In the genomic region with DNA sequence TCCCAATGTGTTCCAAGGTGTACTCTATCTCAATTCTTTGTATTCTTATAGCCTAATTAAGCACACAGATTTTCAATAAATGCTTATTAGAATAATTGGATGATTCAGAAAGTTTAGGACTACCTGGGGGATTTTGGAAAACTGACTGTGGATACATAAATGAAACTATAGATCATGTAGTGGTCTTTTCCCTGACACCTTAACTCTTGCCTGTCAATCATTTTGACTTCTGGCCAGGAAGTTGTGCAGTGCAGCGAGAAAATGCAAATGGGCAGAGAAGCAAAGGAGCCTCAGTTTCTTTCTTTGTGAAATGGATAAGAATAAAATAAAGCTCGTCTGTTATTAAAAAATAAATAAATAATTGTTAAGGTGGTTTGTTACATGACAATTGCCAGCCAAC, we compare ENCODE assay signal across 39 cellular contexts. TPM values are rescaled to one million over a fixed set of nuclear protein-coding genes. Genes with fewer than 3 reads are reported as not detected.
"Had no signal": no experiment of that assay in that cellular context is flagged by ENCODE, and none has a peak within 500 bp of the region (broad histone marks: within the 10 kb centered on the region; RNA-seq: fewer than 3 reads in every experiment).

No MANE protein-coding gene starts in this region.

- H3K4me1 ChIP-seq: ascending aorta had no signal

- H3K27me3 ChIP-seq: ascending aorta, cardiac muscle cell had no signal

- H3K9me3 ChIP-seq: ascending aorta had no signal

- H3K36me3 ChIP-seq: ascending aorta, cardiac muscle cell had no signal

- H3K27me3 Mint-ChIP-seq: activated B cell treated with CpG ODN at 0.5 μM for 24 hours; activated CD8-positive, alpha-beta T cell treated with anti-CD3 and anti-CD28 coated beads for 36 hours; activated naive CD8-positive, alpha-beta T cell; activated naive CD8-positive, alpha-beta T cell treated with anti-CD3 and anti-CD28 coated beads, Interleukin-2, amount 50 U/mL, for 24 hours; activated T-helper 17 cell treated with anti-CD3 and anti-CD28 coated beads, Interleukin-2, amount 50 U/mL, for 72 hours; brain had no signal

- H3K4me3 ChIP-seq: ascending aorta, cardiac muscle cell had no signal

- H3K9me3 Mint-ChIP-seq: activated B cell treated with CpG ODN at 0.5 μM for 24 hours; activated CD4-positive, alpha-beta T cell treated with anti-CD3 and anti-CD28 coated beads, Interleukin-2, amount 10 ng/mL, durations not matched to agents 24 days and 14 days; activated CD8-positive, alpha-beta T cell treated with anti-CD3 and anti-CD28 coated beads for 36 hours; activated naive CD4-positive, alpha-beta T cell treated with anti-CD3 and anti-CD28 coated beads, Interleukin-2, amount 10 ng/mL, durations not matched to agents 7 days and 5 days; activated naive CD8-positive, alpha-beta T cell treated with anti-CD3 and anti-CD28 coated beads, Interleukin-2, amount 10 ng/mL, durations not matched to agents 7 days and 5 days; activated naive CD8-positive, alpha-beta T cell treated with anti-CD3 and anti-CD28 coated beads, Interleukin-2, amount 50 U/mL, for 24 hours; activated T-cell treated with anti-CD3 and anti-CD28 coated beads, Interleukin-2, amount 50 U/mL, for 72 hours; activated T-helper 1 cell treated with anti-CD3 and anti-CD28 coated beads, Interleukin-12 subunit alpha, Interleukin-12 subunit beta, Interleukin-2, Interleukin-4 antibody, amounts not matched to agents 30 ng/mL and 10 ng/mL and 1 ng/mL, durations not matched to agents 14 hours and 24 hours and 36 hours; activated T-helper 17 cell treated with anti-CD3 and anti-CD28 coated beads, Interleukin-2, amount 50 U/mL, for 72 hours; central memory CD8-positive, alpha-beta T cell; T-helper 1 cell treated with Interleukin-12 subunit alpha and Interleukin-12 subunit beta and Interleukin-4 antibody, amounts not matched to agents 30 μg/mL and 1 μg/mL, for 36 hours; T-helper 2 cell treated with Interferon-gamma antibody and Interleukin-4, amounts not matched to agents 5 μg/mL and 100 μg/mL, for 36 hours had no signal

- ATAC-seq: activated CD8-positive, alpha-beta T cell treated with anti-CD3 and anti-CD28 coated beads for 36 hours; activated naive CD8-positive, alpha-beta T cell treated with anti-CD3 and anti-CD28 coated beads, Interleukin-2, amount 50 U/mL, for 24 hours; activated T-cell treated with anti-CD3 and anti-CD28 coated beads, Interleukin-2, amount 50 U/mL, for 4 hours; activated T-cell treated with anti-CD3 and anti-CD28 coated beads, Interleukin-2, amount 50 U/mL, for 72 hours; activated T-helper 17 cell treated with anti-CD3 and anti-CD28 coated beads, Interleukin-2, amount 50 U/mL, for 72 hours had no signal

- H3K27ac ChIP-seq: ascending aorta, cardiac muscle cell, VCaP had no signal

- H3K4me3 Mint-ChIP-seq: activated B cell treated with CpG ODN at 0.5 μM for 24 hours; activated CD4-positive, alpha-beta memory T cell treated with anti-CD3 and anti-CD28 coated beads for 36 hours; activated CD4-positive, alpha-beta T cell treated with anti-CD3 and anti-CD28 coated beads, Interleukin-2, amount 10 ng/mL, durations not matched to agents 24 days and 14 days; activated CD8-positive, alpha-beta T cell treated with anti-CD3 and anti-CD28 coated beads for 36 hours; activated naive CD4-positive, alpha-beta T cell treated with anti-CD3 and anti-CD28 coated beads, Interleukin-2, amount 10 ng/mL, durations not matched to agents 7 days and 5 days; activated naive CD4-positive, alpha-beta T cell treated with anti-CD3 and anti-CD28 coated beads, Interleukin-2, amount 50 U/mL, for 24 hours; activated naive CD8-positive, alpha-beta T cell; activated naive CD8-positive, alpha-beta T cell treated with anti-CD3 and anti-CD28 coated beads, Interleukin-2, amount 10 ng/mL, durations not matched to agents 7 days and 5 days; activated naive CD8-positive, alpha-beta T cell treated with anti-CD3 and anti-CD28 coated beads, Interleukin-2, amount 50 U/mL, for 24 hours; activated T-cell treated with anti-CD3 and anti-CD28 coated beads, Interleukin-2, amount 50 U/mL, for 4 hours; activated T-cell treated with anti-CD3 and anti-CD28 coated beads, Interleukin-2, amount 50 U/mL, for 72 hours; activated T-helper 1 cell treated with anti-CD3 and anti-CD28 coated beads, Interleukin-12 subunit alpha, Interleukin-12 subunit beta, Interleukin-2, Interleukin-4 antibody, amounts not matched to agents 30 ng/mL and 10 ng/mL and 1 ng/mL, durations not matched to agents 14 hours and 24 hours and 36 hours; activated T-helper 17 cell treated with anti-CD3 and anti-CD28 coated beads, Interleukin-2, amount 50 U/mL, for 72 hours; brain; central memory CD8-positive, alpha-beta T cell; T-helper 1 cell treated with Interleukin-12 subunit alpha and Interleukin-12 subunit beta and Interleukin-4 antibody, amounts not matched to agents 30 μg/mL and 1 μg/mL, for 36 hours; T-helper 2 cell treated with Interferon-gamma antibody and Interleukin-4, amounts not matched to agents 5 μg/mL and 100 μg/mL, for 36 hours had no signal

- H3K4me1 Mint-ChIP-seq: activated B cell treated with CpG ODN at 0.5 μM for 24 hours; activated CD4-positive, alpha-beta T cell treated with anti-CD3 and anti-CD28 coated beads, Interleukin-2, amount 10 ng/mL, durations not matched to agents 24 days and 14 days; activated naive CD4-positive, alpha-beta T cell treated with anti-CD3 and anti-CD28 coated beads, Interleukin-2, amount 10 ng/mL, durations not matched to agents 7 days and 5 days; activated naive CD4-positive, alpha-beta T cell treated with anti-CD3 and anti-CD28 coated beads, Interleukin-2, amount 50 U/mL, for 24 hours; activated naive CD8-positive, alpha-beta T cell treated with anti-CD3 and anti-CD28 coated beads, Interleukin-2, amount 10 ng/mL, durations not matched to agents 7 days and 5 days; activated naive CD8-positive, alpha-beta T cell treated with anti-CD3 and anti-CD28 coated beads, Interleukin-2, amount 50 U/mL, for 24 hours; activated T-helper 17 cell treated with anti-CD3 and anti-CD28 coated beads, Interleukin-2, amount 50 U/mL, for 72 hours; central memory CD8-positive, alpha-beta T cell had no signal

- DNase-seq: activated B cell treated with CpG ODN at 0.5 μM for 24 hours; activated CD4-positive, alpha-beta memory T cell treated with anti-CD3 and anti-CD28 coated beads for 36 hours; activated CD4-positive, alpha-beta T cell treated with anti-CD3 and anti-CD28 coated beads for 4 hours; activated CD4-positive, alpha-beta T cell treated with anti-CD3 and anti-CD28 coated beads, Interleukin-2, amount 10 ng/mL, durations not matched to agents 24 days and 14 days; activated CD4-positive, alpha-beta T cell treated with anti-CD3 and anti-CD28 coated beads, Interleukin-2, amount 50 U/mL, for 1 hour; activated CD4-positive, alpha-beta T cell treated with anti-CD3 and anti-CD28 coated beads, Interleukin-2, amount 50 U/mL, for 4 hours; activated CD4-positive, CD25-positive, alpha-beta regulatory T cell treated with anti-CD3 and anti-CD28 coated beads, Interleukin-2, amount 50 U/mL, for 72 hours; activated CD8-positive, alpha-beta memory T cell treated with anti-CD3 and anti-CD28 coated beads, Interleukin-2, amount 50 U/mL, for 4 hours; activated CD8-positive, alpha-beta T cell treated with anti-CD3 and anti-CD28 coated beads for 36 hours; activated effector memory CD4-positive, alpha-beta T cell treated with anti-CD3 and anti-CD28 coated beads, Interleukin-2, amount 50 U/mL, for 16 hours; activated naive CD4-positive, alpha-beta T cell treated with anti-CD3 and anti-CD28 coated beads, Interleukin-2, amount 10 ng/mL, durations not matched to agents 7 days and 5 days; activated naive CD4-positive, alpha-beta T cell treated with Interleukin-2 at 50 U/mL for 16 hours; activated naive CD8-positive, alpha-beta T cell treated with anti-CD3 and anti-CD28 coated beads, Interleukin-2, amount 10 ng/mL, durations not matched to agents 7 days and 5 days; activated naive CD8-positive, alpha-beta T cell treated with anti-CD3 and anti-CD28 coated beads, Interleukin-2, amount 50 U/mL, for 24 hours; activated T-cell treated with anti-CD3 and anti-CD28 coated beads for 4 hours; activated T-cell treated with anti-CD3 and anti-CD28 coated beads, Interleukin-2, amount 50 U/mL, for 1 hour; activated T-cell treated with anti-CD3 and anti-CD28 coated beads, Interleukin-2, amount 50 U/mL, for 4 hours; activated T-cell treated with anti-CD3 and anti-CD28 coated beads, Interleukin-2, amount 50 U/mL, for 72 hours; amygdala; anterior cingulate cortex; caudate nucleus; cerebellar nuclear complex; T-helper 2 cell; T-helper 9 cell had no signal

- H3K36me3 Mint-ChIP-seq: activated CD4-positive, alpha-beta memory T cell treated with anti-CD3 and anti-CD28 coated beads for 36 hours; activated naive CD4-positive, alpha-beta T cell treated with anti-CD3 and anti-CD28 coated beads, Interleukin-2, amount 10 ng/mL, durations not matched to agents 7 days and 5 days; activated naive CD8-positive, alpha-beta T cell; activated naive CD8-positive, alpha-beta T cell treated with anti-CD3 and anti-CD28 coated beads, Interleukin-2, amount 10 ng/mL, durations not matched to agents 7 days and 5 days; brain had no signal

- H3K27ac Mint-ChIP-seq: activated B cell treated with CpG ODN at 0.5 μM for 24 hours; activated CD4-positive, alpha-beta memory T cell treated with anti-CD3 and anti-CD28 coated beads for 36 hours; activated CD4-positive, alpha-beta T cell treated with anti-CD3 and anti-CD28 coated beads, Interleukin-2, amount 10 ng/mL, durations not matched to agents 24 days and 14 days; activated CD8-positive, alpha-beta T cell treated with anti-CD3 and anti-CD28 coated beads for 36 hours; activated naive CD4-positive, alpha-beta T cell treated with anti-CD3 and anti-CD28 coated beads, Interleukin-2, amount 10 ng/mL, durations not matched to agents 7 days and 5 days; activated naive CD4-positive, alpha-beta T cell treated with anti-CD3 and anti-CD28 coated beads, Interleukin-2, amount 50 U/mL, for 24 hours; activated naive CD8-positive, alpha-beta T cell; activated naive CD8-positive, alpha-beta T cell treated with anti-CD3 and anti-CD28 coated beads, Interleukin-2, amount 10 ng/mL, durations not matched to agents 7 days and 5 days; activated naive CD8-positive, alpha-beta T cell treated with anti-CD3 and anti-CD28 coated beads, Interleukin-2, amount 50 U/mL, for 24 hours; activated T-cell treated with anti-CD3 and anti-CD28 coated beads, Interleukin-2, amount 50 U/mL, for 72 hours; activated T-helper 1 cell treated with anti-CD3 and anti-CD28 coated beads, Interleukin-12 subunit alpha, Interleukin-12 subunit beta, Interleukin-2, Interleukin-4 antibody, amounts not matched to agents 30 ng/mL and 10 ng/mL and 1 ng/mL, durations not matched to agents 14 hours and 24 hours and 36 hours; activated T-helper 17 cell treated with anti-CD3 and anti-CD28 coated beads, Interleukin-2, amount 50 U/mL, for 72 hours; brain; T-helper 1 cell treated with Interleukin-12 subunit alpha and Interleukin-12 subunit beta and Interleukin-4 antibody, amounts not matched to agents 30 μg/mL and 1 μg/mL, for 36 hours; T-helper 2 cell treated with Interferon-gamma antibody and Interleukin-4, amounts not matched to agents 5 μg/mL and 100 μg/mL, for 36 hours had no signal

- FAIRE-seq: bronchial epithelial cell, TTC549 had no signal

RNA-seq across cellular contexts. Expression of gene DCLK3, which starts 47.4 kb away (rescaled TPM):
- total RNA-seq: activated B cell treated with CpG ODN at 0.5 μM for 24 hours; activated CD4-positive, alpha-beta memory T cell treated with anti-CD3 and anti-CD28 coated beads for 36 hours; activated CD4-positive, alpha-beta T cell treated with anti-CD3 and anti-CD28 coated beads, Interleukin-2, amount 10 ng/mL, durations not matched to agents 24 days and 14 days; activated CD8-positive, alpha-beta memory T cell treated with anti-CD3 and anti-CD28 coated beads for 36 hours; activated naive CD8-positive, alpha-beta T cell treated with anti-CD3 and anti-CD28 coated beads, Interleukin-2, amount 10 ng/mL, durations not matched to agents 7 days and 5 days; activated T-cell treated with anti-CD3 and anti-CD28 coated beads, Interleukin-2, amount 50 U/mL, for 4 hours; activated T-helper 1 cell treated with anti-CD3 and anti-CD28 coated beads, Interleukin-12 subunit alpha, Interleukin-12 subunit beta, Interleukin-2, Interleukin-4 antibody, amounts not matched to agents 30 ng/mL and 10 ng/mL and 1 ng/mL, durations not matched to agents 14 hours and 24 hours and 36 hours; ascending aorta; bronchial epithelial cell; chondrocyte had no signal
